25 cellular contexts compared by ENCODE assay signal in the genomic region with DNA sequence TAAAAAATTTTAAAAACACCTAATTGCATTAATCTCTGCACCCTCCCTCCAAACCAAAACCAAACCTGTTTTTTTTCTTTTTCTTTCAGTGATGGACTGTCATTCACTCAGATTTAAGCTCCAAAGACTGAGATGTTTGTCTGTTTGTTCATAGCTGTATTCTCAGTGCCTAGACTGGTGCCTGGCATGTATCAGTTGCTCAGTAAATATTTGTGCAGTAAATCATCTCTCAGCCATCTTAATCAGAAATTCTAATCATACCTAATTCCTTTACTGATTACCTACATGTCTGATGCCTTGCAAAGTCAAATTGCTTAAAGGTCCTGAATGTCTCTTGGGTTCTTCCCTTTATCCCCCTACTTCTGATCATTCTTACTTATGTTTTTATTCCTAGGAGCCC.
A peak's percentile ranks its signal among the peaks of the same experiment; 100 is the strongest.
DNase-seq lines count a peak whose midpoint lies in the region; ATAC-seq and TF ChIP-seq lines count a peak whose summit lies in the region.
"Had no signal": no experiment of that assay in that cellular context is flagged by ENCODE, and none has a peak within 500 bp of the region (broad histone marks: within the 10 kb centered on the region; RNA-seq: fewer than 3 reads in every experiment).

No MANE protein-coding gene starts in this region.

- peaks cover 63% of the 10 kb centered on the region for H4K20me1 ChIP-seq in SK-N-SH (ENCODE audit: insufficient read depth)
- no peaks in the 10 kb centered on the region for H4K20me1 ChIP-seq in PC-3 (ENCODE audit: low read length)

- no TSS peak for BruUV-seq in PC-3 (replicated peaks; lab: Mats Ljungman, UMichigan)

- CTCF ChIA-PET in SK-N-SH (lab: Yijun Ruan, JAX) (no interaction called here), PC-3 (lab: Charles Lee) (no interaction called here)

- H3K4me1 ChIP-seq in SK-N-SH (ENCODE audit: control insufficient read depth in 1 of 2, insufficient read depth in 2 of 2, low read depth in 1 of 2, low read length in 1 of 2) (peaks cover 14 to 29% of the 10 kb centered on the region in 2 experiments), PC-3 (ENCODE audit: insufficient read depth, low read length) (peaks cover 18% of the 10 kb centered on the region), foreskin keratinocyte (peaks cover 25% of the 10 kb centered on the region)
- H3K4me1 ChIP-seq in CD4-positive, CD25-positive, alpha-beta regulatory T cell (ENCODE audit: control insufficient read depth, insufficient read depth, low read length, poor library complexity, severe bottlenecking), result peaks cover 29% of the 10 kb centered on the region

- H3K27ac Mint-ChIP-seq in CD4-positive, CD25-positive, alpha-beta regulatory T cell, result peak overlapping the region; percentile 4 to 63 (median 13)
- H3K27ac Mint-ChIP-seq: activated B cell treated with CpG ODN at 0.5 μM for 24 hours; activated CD4-positive, alpha-beta memory T cell treated with anti-CD3 and anti-CD28 coated beads, Interleukin-2, amount 10 ng/mL, durations not matched to agents 7 days and 5 days; B cell; endodermal cell; stimulated activated naive B cell treated with anti-CD40 and anti-IgM and Interleukin-4, amounts not matched to agents 10 μg/mL and 1 μg/mL and 100 μg/mL, for 72 hours had no signal

- H3K27me3 Mint-ChIP-seq in CD4-positive, CD25-positive, alpha-beta regulatory T cell, result no peaks in the 10 kb centered on the region
- H3K27me3 Mint-ChIP-seq: activated B cell treated with CpG ODN at 0.5 μM for 24 hours; activated CD4-positive, alpha-beta memory T cell treated with anti-CD3 and anti-CD28 coated beads, Interleukin-2, amount 10 ng/mL, durations not matched to agents 7 days and 5 days; B cell; stimulated activated naive B cell treated with anti-CD40 and anti-IgM and Interleukin-4, amounts not matched to agents 10 μg/mL and 1 μg/mL and 100 μg/mL, for 72 hours had no signal

- POLR2A ChIA-PET in SK-N-SH (lab: Yijun Ruan, JAX), result no interaction called here
- POLR2A ChIA-PET in PC-3 (lab: Charles Lee; ENCODE audit: unreplicated experiment), result no interaction called here

- H3K4me2 ChIP-seq in SK-N-SH (peak overlapping the region; percentile 36; the same call in 1 of the 2 replicates), PC-3 (ENCODE audit: low read length) (0 out of 2 replicates have a peak overlapping the region, but pooled peaks have one; percentile 6)
- H3K4me2 ChIP-seq: GM23338 had no signal

- DNase-seq in SK-N-SH, result no peak
- DNase-seq in CD4-positive, CD25-positive, alpha-beta regulatory T cell, result no peak
- no peak for DNase-seq in PC-3
- DNase-seq in foreskin keratinocyte, result peak in 1 of 2 donors; percentile 32
- DNase-seq in GM13977 (ENCODE audit: low spot score), result no peak
- no peak for DNase-seq in NCI-H69 (lab: John Stamatoyannopoulos, UW)
- DNase-seq in posterior cingulate gyrus, result no peak
- DNase-seq: 8988T; activated B cell treated with CpG ODN at 0.5 μM for 24 hours; activated CD4-positive, alpha-beta memory T cell treated with anti-CD3 and anti-CD28 coated beads, Interleukin-2, amount 10 ng/mL, durations not matched to agents 7 days and 5 days; body of pancreas; Calu3; colonic mucosa; endodermal cell; NCI-H1105; NCI-H2029; NCI-H82; small intestine; stimulated activated naive B cell treated with anti-CD40 and anti-IgM and Interleukin-4, amounts not matched to agents 10 μg/mL and 1 μg/mL and 100 μg/mL, for 72 hours had no signal

- no peak for TF ChIP-seq CTCF in SK-N-SH (IDR thresholded peaks at IDR 0.05)
- TF ChIP-seq CTCF in PC-3 (conservative IDR thresholded peaks at IDR 0.05; ENCODE audit: low read depth, low read length), result no peak
- no peak for TF ChIP-seq CTCF in foreskin keratinocyte (conservative IDR thresholded peaks at IDR 0.05)
- no peak for TF ChIP-seq CTCF in GM13977 (IDR thresholded peaks at IDR 0.05; ENCODE audit: extremely low read depth, insufficient read depth, missing control alignments)

- in situ Hi-C loops in GM13977 (cut with MboI; ENCODE audit: low pct_unique_long_range_greater_than_20kb, low sequenced_read_pairs, unreplicated experiment), result no loop called here

- no peaks in the 10 kb centered on the region for H3K9me3 ChIP-seq in SK-N-SH
- H3K9me3 ChIP-seq in CD4-positive, CD25-positive, alpha-beta regulatory T cell (ENCODE audit: control insufficient read depth in 2 of 2, low read length in 2 of 2), result no peaks in the 10 kb centered on the region
- no peaks in the 10 kb centered on the region for H3K9me3 ChIP-seq in PC-3 (ENCODE audit: low read length)
- H3K9me3 ChIP-seq: body of pancreas, colonic mucosa, SJSA1 had no signal

- no peak for TF ChIP-seq RAD21 in SK-N-SH (IDR thresholded peaks at IDR 0.05; ENCODE audit: low read length)

- peaks cover 36 to 65% (median 45%) of the 10 kb centered on the region in 4 donors for H3K4me1 Mint-ChIP-seq in CD4-positive, CD25-positive, alpha-beta regulatory T cell

- no peak overlapping the region for H2AFZ ChIP-seq in SK-N-SH (ENCODE audit: low read depth)
- no peak overlapping the region for H2AFZ ChIP-seq in PC-3 (ENCODE audit: low read length)
- H2AFZ ChIP-seq: GM23338 had no signal

- H3K9me3 Mint-ChIP-seq in CD4-positive, CD25-positive, alpha-beta regulatory T cell, result no peaks in the 10 kb centered on the region
- H3K9me3 Mint-ChIP-seq: activated B cell treated with CpG ODN at 0.5 μM for 24 hours; activated CD4-positive, alpha-beta memory T cell treated with anti-CD3 and anti-CD28 coated beads, Interleukin-2, amount 10 ng/mL, durations not matched to agents 7 days and 5 days; endodermal cell; GM23338; stimulated activated naive B cell treated with anti-CD40 and anti-IgM and Interleukin-4, amounts not matched to agents 10 μg/mL and 1 μg/mL and 100 μg/mL, for 72 hours had no signal

- H3K9ac ChIP-seq in SK-N-SH (no peak overlapping the region), PC-3 (ENCODE audit: low read length) (no peak overlapping the region)

- H3K4me3 ChIP-seq in SK-N-SH (ENCODE audit: low read depth in 2 of 2, low read length in 1 of 2) (no peak overlapping the region), PC-3 (ENCODE audit: low read length) (no peak overlapping the region)
- H3K4me3 ChIP-seq in CD4-positive, CD25-positive, alpha-beta regulatory T cell (ENCODE audit: low read depth, low read length), result no peak overlapping the region
- H3K4me3 ChIP-seq: body of pancreas, colonic mucosa, GM23338, lung, SJSA1 had no signal

- H3K79me2 ChIP-seq in SK-N-SH (ENCODE audit: insufficient read depth), result peaks cover 90% of the 10 kb centered on the region
- peaks cover 12% of the 10 kb centered on the region; the same call in 1 of the 2 replicates for H3K79me2 ChIP-seq in PC-3 (ENCODE audit: low read length)

- ATAC-seq in SK-N-SH treated with all-trans-retinoic acid at 6 μM for 48 hours, result no peak
- ATAC-seq in CD4-positive, CD25-positive, alpha-beta regulatory T cell (ENCODE audit: low read depth in 2 of 2), result no peak
- ATAC-seq in PC-3, result no peak
- no peak for ATAC-seq in foreskin keratinocyte
- ATAC-seq: body of pancreas; GM23338; stimulated activated naive B cell treated with anti-CD40 and anti-IgM and Interleukin-4, amounts not matched to agents 10 μg/mL and 1 μg/mL and 100 μg/mL, for 72 hours had no signal

- TF ChIP-seq EP300 in SK-N-SH (IDR thresholded peaks at IDR 0.05; ENCODE audit: borderline replicate concordance in 1 of 2, low read depth in 1 of 2, low read length in 1 of 2), result no peak

- H3K9me2 ChIP-seq in SK-N-SH, result no peaks in the 10 kb centered on the region
- H3K9me2 ChIP-seq in PC-3 (replicated peaks; ENCODE audit: low read length), result no peaks in the 10 kb centered on the region

- H3K36me3 ChIP-seq in SK-N-SH (replicated peaks in 1 of 2; ENCODE audit: control insufficient read depth in 1 of 2, insufficient read depth in 2 of 2, low read length in 1 of 2), result no peaks in the 10 kb centered on the region
- H3K36me3 ChIP-seq in CD4-positive, CD25-positive, alpha-beta regulatory T cell (ENCODE audit: control insufficient read depth, insufficient read depth, low read length), result no peaks in the 10 kb centered on the region
- H3K36me3 ChIP-seq in PC-3 (ENCODE audit: low read depth, low read length), result no peaks in the 10 kb centered on the region
- H3K36me3 ChIP-seq: colonic mucosa, SJSA1 had no signal

- H3K36me3 Mint-ChIP-seq in CD4-positive, CD25-positive, alpha-beta regulatory T cell, result peaks cover 4% of the 10 kb centered on the region
- H3K36me3 Mint-ChIP-seq: stimulated activated naive B cell treated with anti-CD40 and anti-IgM and Interleukin-4, amounts not matched to agents 10 μg/mL and 1 μg/mL and 100 μg/mL, for 72 hours had no signal

- H3K27me3 ChIP-seq in SK-N-SH (ENCODE audit: insufficient read depth) (no peaks in the 10 kb centered on the region), PC-3 (ENCODE audit: low read length) (no peaks in the 10 kb centered on the region), foreskin keratinocyte (no peaks in the 10 kb centered on the region)
- H3K27me3 ChIP-seq in CD4-positive, CD25-positive, alpha-beta regulatory T cell (ENCODE audit: control insufficient read depth, insufficient read depth, low read length), result no peaks in the 10 kb centered on the region
- H3K27me3 ChIP-seq: body of pancreas, colonic mucosa, SJSA1 had no signal

- H3K4me3 Mint-ChIP-seq in CD4-positive, CD25-positive, alpha-beta regulatory T cell, result peak overlapping the region in 1 of 4 donors; percentile 5
- H3K4me3 Mint-ChIP-seq: activated B cell treated with CpG ODN at 0.5 μM for 24 hours; activated CD4-positive, alpha-beta memory T cell treated with anti-CD3 and anti-CD28 coated beads, Interleukin-2, amount 10 ng/mL, durations not matched to agents 7 days and 5 days; B cell; endodermal cell; GM23338; stimulated activated naive B cell treated with anti-CD40 and anti-IgM and Interleukin-4, amounts not matched to agents 10 μg/mL and 1 μg/mL and 100 μg/mL, for 72 hours had no signal

- intact Hi-C loops in PC-3 (cut with micrococcal nuclease), result no loop called here
- intact Hi-C loops in posterior cingulate gyrus (cut with DNase I), result no loop called here

- H3F3A ChIP-seq in SK-N-SH (replicated peaks; ENCODE audit: insufficient read depth), result peaks cover 23% of the 10 kb centered on the region
- H3F3A ChIP-seq in PC-3 (ENCODE audit: low read length, unreplicated experiment), result no peaks in the 10 kb centered on the region

- peak overlapping the region in 1 of 2 experiments; percentile 24; a peak in 1 of 4 replicates for H3K27ac ChIP-seq in SK-N-SH (ENCODE audit: low read depth in 2 of 2, low read length in 1 of 2)
- no peak overlapping the region for H3K27ac ChIP-seq in CD4-positive, CD25-positive, alpha-beta regulatory T cell (ENCODE audit: insufficient read depth, low read length, poor library complexity, severe bottlenecking)
- no peak overlapping the region for H3K27ac ChIP-seq in PC-3 (ENCODE audit: low read length)
- H3K27ac ChIP-seq in foreskin keratinocyte, result peak overlapping the region; percentile 8
- H3K27ac ChIP-seq: body of pancreas, colonic mucosa, HL-60, SJSA1 had no signal

TF ChIP-seq in SK-N-SH, 30 proteins besides CTCF, POLR2A, EP300 and RAD21 (continues in another document):
- TF ChIP-seq GABPA (IDR thresholded peaks at IDR 0.05; ENCODE audit: low read depth) (no peak), TAF1 (IDR thresholded peaks at IDR 0.05; ENCODE audit: borderline replicate concordance, low read depth, low read length) (no peak)

TF ChIP-seq in SK-N-SH treated with all-trans-retinoic acid at 6 μM for 48 hours, 23 proteins besides CTCF, POLR2A, EP300 and RAD21 (continues in another document):
- no peak for TF ChIP-seq OSR1 (CRISPR knock-in tag; IDR thresholded peaks at IDR 0.05)
- TF ChIP-seq ZNF70 (CRISPR knock-in tag; IDR thresholded peaks at IDR 0.05), result no peak
- TF ChIP-seq SNAI2 (CRISPR knock-in tag; IDR thresholded peaks at IDR 0.05), result no peak
- TF ChIP-seq ISL1 (CRISPR knock-in tag; IDR thresholded peaks at IDR 0.05), result no peak
